12 cellular contexts compared by ENCODE assay signal in the genomic region with DNA sequence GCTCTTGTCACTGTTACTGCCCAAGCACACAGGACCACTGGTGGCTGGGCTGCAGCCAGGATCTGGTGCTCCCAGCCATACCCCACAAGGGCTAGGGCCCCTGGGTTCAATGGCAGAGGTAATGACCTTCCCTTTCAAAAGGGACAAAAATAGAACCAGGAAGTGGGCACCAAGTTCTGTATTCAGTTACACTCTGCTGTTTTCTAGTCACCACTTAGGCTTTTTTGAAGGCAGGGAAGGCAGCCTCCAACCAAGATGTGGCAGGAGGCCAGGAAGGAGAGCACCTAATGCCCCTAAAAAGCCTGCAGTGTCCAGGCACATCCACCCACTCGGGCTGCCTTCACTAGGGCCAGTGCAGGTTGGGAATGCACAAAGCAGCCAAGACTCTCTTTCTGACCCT. TPM values are rescaled to one million over a fixed set of nuclear protein-coding genes. Genes with fewer than 3 reads are reported as not detected.
DNase-seq lines count a peak whose midpoint lies in the region; ATAC-seq, FAIRE-seq and TF ChIP-seq lines count a peak whose summit lies in the region.
"Had no signal": no experiment of that assay in that cellular context is flagged by ENCODE, and none has a peak within 500 bp of the region (broad histone marks: within the 10 kb centered on the region; RNA-seq: fewer than 3 reads in every experiment).

No MANE protein-coding gene starts in this region.

- no peak for TF ChIP-seq EP300 in transverse colon (IDR thresholded peaks at IDR 0.05; ENCODE audit: low read depth)

- H3K27me3 ChIP-seq in transverse colon, result no peaks in the 10 kb centered on the region
- H3K27me3 ChIP-seq in PC-3 (ENCODE audit: low read length), result no peaks in the 10 kb centered on the region

- WGBS in transverse colon (ENCODE audit: low coverage in 1 of 2), 2 donors, result 17% methylated on average over 1 of the region's 1 CpG; no CpG with 5 or more reads in 1 of the 2 donors

- no peak overlapping the region for H2AFZ ChIP-seq in PC-3 (ENCODE audit: low read length)

- CTCF ChIA-PET in PC-3 (lab: Charles Lee), result no interaction called here

- in situ Hi-C loops in transverse colon (cut with MboI; ENCODE audit: low pct_ligation_motif_present in 1 of 4, low pct_unique_long_range_greater_than_20kb in 1 of 4, low sequenced_read_pairs in 3 of 4), result no loop called here

- H3K27ac ChIP-seq in kidney (ENCODE audit: low read depth in 2 of 2, low read length in 2 of 2) (peak overlapping the region; percentile 36 to 44), transverse colon (peak overlapping the region; percentile 78 to 89 (median 82)), PC-3 (ENCODE audit: low read length) (no peak overlapping the region)

- H3K9me3 ChIP-seq in kidney (ENCODE audit: control insufficient read depth in 1 of 2, low read length in 2 of 2) (no peaks in the 10 kb centered on the region), transverse colon (no peaks in the 10 kb centered on the region), PC-3 (ENCODE audit: low read length) (no peaks in the 10 kb centered on the region)

- FAIRE-seq in kidney (lab: Jason Lieb, UNC), result no peak
- FAIRE-seq: astrocyte, HepG2 had no signal

- BruUV-seq in PC-3 (replicated peaks; lab: Mats Ljungman, UMichigan), result no TSS peak

- peaks cover 13 to 25% of the 10 kb centered on the region in 2 donors for H3K4me1 ChIP-seq in kidney (ENCODE audit: control insufficient read depth in 1 of 2, insufficient read depth in 1 of 2, low read depth in 1 of 2, low read length in 2 of 2)
- peaks cover 27 to 73% (median 50%) of the 10 kb centered on the region in 4 donors for H3K4me1 ChIP-seq in transverse colon
- H3K4me1 ChIP-seq in PC-3 (ENCODE audit: insufficient read depth, low read length), result no peaks in the 10 kb centered on the region

- H3K79me2 ChIP-seq in PC-3 (ENCODE audit: low read length), result no peaks in the 10 kb centered on the region

- H3K4me3 ChIP-seq in kidney (ENCODE audit: low read length in 2 of 2) (no peak overlapping the region), transverse colon (no peak overlapping the region), PC-3 (ENCODE audit: low read length) (no peak overlapping the region)

- peak; percentile 30 for DNase-seq in activated CD8-positive, alpha-beta memory T cell treated with anti-CD3 and anti-CD28 coated beads, Interleukin-2, amount 50 U/mL, for 48 hours
- DNase-seq in activated CD8-positive, alpha-beta memory T cell treated with anti-CD3 and anti-CD28 coated beads, Interleukin-2, amount 50 U/mL, for 4 hours, result no peak
- peak; percentile 49 for DNase-seq in NOMO-1 treated with dmso at 0.1 percent for 144 hours (lab: John Stamatoyannopoulos, UW; ENCODE audit: unreplicated experiment)
- DNase-seq in kidney, result peak; percentile 51
- DNase-seq in transverse colon, result no peak
- no peak for DNase-seq in activated naive CD4-positive, alpha-beta T cell (lab: John Stamatoyannopoulos, UW)
- DNase-seq in PC-3, result no peak
- DNase-seq: ACHN, NCI-H524 had no signal

- H3K9ac ChIP-seq in kidney (ENCODE audit: low read length in 2 of 2) (no peak overlapping the region), PC-3 (ENCODE audit: low read length) (no peak overlapping the region)

- no peak overlapping the region for H3K4me2 ChIP-seq in PC-3 (ENCODE audit: low read length)

- no peaks in the 10 kb centered on the region for H3F3A ChIP-seq in PC-3 (ENCODE audit: low read length, unreplicated experiment)

- intact Hi-C loops in kidney (cut with DNase I), result no loop called here
- intact Hi-C loops in transverse colon (cut with DNase I; ENCODE audit: low total_unique reads), result no loop called here
- intact Hi-C loops in PC-3 (cut with micrococcal nuclease), result no loop called here

- H4K20me1 ChIP-seq in PC-3 (ENCODE audit: low read length), result no peaks in the 10 kb centered on the region

- no peaks in the 10 kb centered on the region for H3K9me2 ChIP-seq in PC-3 (replicated peaks; ENCODE audit: low read length)

- POLR2A ChIA-PET in PC-3 (lab: Charles Lee; ENCODE audit: unreplicated experiment), result no interaction called here

- ATAC-seq in HG03025 (IDR thresholded peaks at IDR 0.05; ENCODE audit: low FRiP score, unreplicated experiment) (no peak), PC-3 (no peak)
- ATAC-seq: HepG2 had no signal

- H3K36me3 ChIP-seq in kidney (ENCODE audit: control insufficient read depth in 1 of 2, insufficient read depth in 2 of 2, low read length in 2 of 2) (peaks cover 5 to 8% of the 10 kb centered on the region in 2 donors), transverse colon (no peaks in the 10 kb centered on the region), PC-3 (ENCODE audit: low read depth, low read length) (0 out of 2 replicates have a peak, but pooled peaks cover 2% of the 10 kb centered on the region)

- TF ChIP-seq POLR2A in transverse colon (IDR thresholded peaks at IDR 0.05), result no peak

- TF ChIP-seq CTCF in kidney (IDR thresholded peaks at IDR 0.05; ENCODE audit: borderline replicate concordance, extremely low read depth, insufficient read depth) (no peak), transverse colon (IDR thresholded peaks at IDR 0.05) (no peak), PC-3 (conservative IDR thresholded peaks at IDR 0.05; ENCODE audit: low read depth, low read length) (no peak)

RNA-seq across cellular contexts. Expression of a gene that starts 47.8 kb away (rescaled TPM):
- total RNA-seq in kidney (15.6 TPM), transverse colon (10 to 100 TPM; 12.4 to 18.3 (median 15.6) TPM), PC-3 (2014; rRNA removed) (4.6 and 5.9 TPM in 2 replicates)
- polyA plus RNA-seq in kidney (ENCODE audit: insufficient read depth, low read depth, low replicate concordance), result 3.8 TPM

Comparison
In these comparisons a context has a peak if more than half of its experiments do, and no peak if none do; other contexts are left out.
1. DNase-seq: peak in activated CD8-positive, alpha-beta memory T cell treated with anti-CD3 and anti-CD28 coated beads, Interleukin-2, amount 50 U/mL, for 48 hours (single experiment), NOMO-1 treated with dmso at 0.1 percent for 144 hours (single experiment) and kidney (single experiment); none in activated CD8-positive, alpha-beta memory T cell treated with anti-CD3 and anti-CD28 coated beads, Interleukin-2, amount 50 U/mL, for 4 hours (single experiment), transverse colon (single experiment), activated naive CD4-positive, alpha-beta T cell (0 of 4) and PC-3 (single experiment).